ENCODE assay signal across 17 cellular contexts in genomic region chr5:16981700-16982099, GRCh38. TPM values are rescaled to one million over a fixed set of nuclear protein-coding genes. Genes with fewer than 3 reads are reported as not detected.
DNase-seq lines count a peak whose midpoint lies in the region; ATAC-seq and TF ChIP-seq lines count a peak whose summit lies in the region.
"Had no signal": no experiment of that assay in that cellular context is flagged by ENCODE, and none has a peak within 500 bp of the region (broad histone marks: within the 10 kb centered on the region; RNA-seq: fewer than 3 reads in every experiment).

No MANE protein-coding gene starts in this region.

- H3K27ac Mint-ChIP-seq in WTC11, result peak overlapping the region; percentile 78; the same call in 1 of the 2 replicates
- H3K27ac Mint-ChIP-seq: B cell; CD4-positive, CD25-positive, alpha-beta regulatory T cell; CD8-positive, alpha-beta T cell had no signal

- no peaks in the 10 kb centered on the region for H3K9me3 ChIP-seq in testis
- H3K9me3 ChIP-seq: BLaER1, HAP-1 had no signal

- peak; percentile 51 for DNase-seq in M059J (ENCODE audit: low read depth)
- no peak for DNase-seq in WTC11 (ENCODE audit: low spot score)
- DNase-seq in mesenteric fat pad (ENCODE audit: low spot score), result peak; percentile 30
- peak; percentile 20 for DNase-seq in testis
- DNase-seq in DMS79 (lab: John Stamatoyannopoulos, UW), result no peak
- DNase-seq in H7, result no peak
- DNase-seq: CD4-positive, CD25-positive, alpha-beta regulatory T cell; CD8-positive, alpha-beta T cell; DMS 273 treated with DMSO at 0.1 percent for 48 hours; DMS79 treated with DMSO at 0.1 percent for 48 hours; GF-D8 had no signal

- WGBS in testis, 2 donors, result 77 to 80% methylated on average over 8 of the region's 8 CpGs

- ATAC-seq in WTC11 (no peak), GM19328 (IDR thresholded peaks at IDR 0.05; ENCODE audit: unreplicated experiment) (no peak), HG02642 (IDR thresholded peaks at IDR 0.05; ENCODE audit: poor library complexity, unreplicated experiment) (no peak)
- ATAC-seq: CD8-positive, alpha-beta T cell had no signal

- H3K4me3 ChIP-seq in testis (no peak overlapping the region), H7 (ENCODE audit: insufficient read depth, low read depth, low read length) (no peak overlapping the region)
- H3K4me3 ChIP-seq: BLaER1, HAP-1 had no signal

- H3K36me3 ChIP-seq in testis (ENCODE audit: low read depth, missing control alignments), result no peaks in the 10 kb centered on the region
- H3K36me3 ChIP-seq in H7 (replicated peaks; ENCODE audit: control insufficient read depth, insufficient read depth, low read length), result no peaks in the 10 kb centered on the region
- H3K36me3 ChIP-seq: BLaER1, HAP-1 had no signal

- no peaks in the 10 kb centered on the region for H3K27me3 ChIP-seq in testis
- H3K27me3 ChIP-seq in H7 (ENCODE audit: control insufficient read depth, insufficient read depth, low read length), result no peaks in the 10 kb centered on the region
- H3K27me3 ChIP-seq: BLaER1 had no signal

- intact Hi-C loops in testis (cut with DNase I; ENCODE audit: low total_unique reads), result no loop called here

- H3K36me3 Mint-ChIP-seq in WTC11, result peaks cover 4% of the 10 kb centered on the region; the same call in 1 of the 2 replicates
- H3K36me3 Mint-ChIP-seq: CD4-positive, CD25-positive, alpha-beta regulatory T cell; CD8-positive, alpha-beta T cell had no signal

- H3K27me3 Mint-ChIP-seq in WTC11 (ENCODE audit: low read depth), result no peaks in the 10 kb centered on the region
- H3K27me3 Mint-ChIP-seq: B cell; CD4-positive, CD25-positive, alpha-beta regulatory T cell had no signal

- H3K4me1 ChIP-seq in testis, result peaks cover 12% of the 10 kb centered on the region
- H3K4me1 ChIP-seq: HAP-1 had no signal

- CTCF ChIA-PET in WTC11 (lab: Charles Lee), result interaction anchor here (0.6 kb wide), 1 partner anchor 431 kb away, joined by 4 read pairs; no protein-coding TSS in a partner anchor

- TF ChIP-seq CTCF in WTC11 (IDR thresholded peaks at IDR 0.05) (no peak), testis (IDR thresholded peaks at IDR 0.05) (no peak)

- no peak overlapping the region for H3K4me3 Mint-ChIP-seq in WTC11
- H3K4me3 Mint-ChIP-seq: B cell; CD4-positive, CD25-positive, alpha-beta regulatory T cell; CD8-positive, alpha-beta T cell had no signal

- H3K27ac ChIP-seq in testis, result peak overlapping the region; percentile 7 to 48
- H3K27ac ChIP-seq: BLaER1, C4-2B had no signal

- TF ChIP-seq POLR2A in testis (IDR thresholded peaks at IDR 0.05), result no peak

- POLR2A ChIA-PET in WTC11 (lab: Charles Lee), result no interaction called here

- no peaks in the 10 kb centered on the region for H3K4me1 Mint-ChIP-seq in WTC11
- H3K4me1 Mint-ChIP-seq: B cell; CD4-positive, CD25-positive, alpha-beta regulatory T cell had no signal

- H3K9me3 Mint-ChIP-seq in WTC11, result peaks cover 14% of the 10 kb centered on the region
- H3K9me3 Mint-ChIP-seq: CD4-positive, CD25-positive, alpha-beta regulatory T cell; CD8-positive, alpha-beta T cell had no signal

TF ChIP-seq in WTC11, 78 proteins besides CTCF, POLR2A, EP300 and RAD21:
- TF ChIP-seq ERG (CRISPR knock-in tag; IDR thresholded peaks at IDR 0.05) (no peak), ZSCAN18 (CRISPR knock-in tag; IDR thresholded peaks at IDR 0.05) (no peak), EMX1 (CRISPR knock-in tag; IDR thresholded peaks at IDR 0.05) (no peak), RELA (CRISPR knock-in tag; IDR thresholded peaks at IDR 0.05; ENCODE audit: borderline replicate concordance) (no peak), RORB (CRISPR knock-in tag; IDR thresholded peaks at IDR 0.05) (no peak), E2F4 (CRISPR knock-in tag; IDR thresholded peaks at IDR 0.05; ENCODE audit: borderline replicate concordance, low read depth) (no peak), NR2C2 (CRISPR knock-in tag; IDR thresholded peaks at IDR 0.05) (no peak), NFE2L1 (CRISPR knock-in tag; IDR thresholded peaks at IDR 0.05) (no peak), ATF2 (CRISPR knock-in tag; IDR thresholded peaks at IDR 0.05; ENCODE audit: borderline replicate concordance, low read depth) (no peak), GTF2I (CRISPR knock-in tag; conservative IDR thresholded peaks at IDR 0.05) (no peak), E2F5 (CRISPR knock-in tag; IDR thresholded peaks at IDR 0.05) (no peak), NR3C1 (CRISPR knock-in tag; conservative IDR thresholded peaks at IDR 0.05; ENCODE audit: low read depth) (no peak)

RNA-seq across cellular contexts. Expression of gene MYO10, which starts 45.6 kb away (rescaled TPM):
- 13.6 and 30.2 TPM in 2 replicates for total RNA-seq in M059J (2014; rRNA removed; shearing (Covaris generic))
- total RNA-seq in WTC11 (2021), result 89.8 to 90.8 TPM (median 90.7 TPM) in 3 replicates
- 21.2 TPM for total RNA-seq in mesenteric fat pad
- 100 to 1,000 TPM in 1 of 2 donors, 10 to 100 TPM in 1; 99.8 to 102 TPM for total RNA-seq in testis
- 37.8 TPM for polyA plus RNA-seq in testis (ENCODE audit: insufficient read depth, low read depth, low replicate concordance)
- 36.3 and 56.6 TPM in 2 replicates for total RNA-seq in H7 (2014; rRNA removed; shearing (Covaris generic))
- total RNA-seq: B cell; CD8-positive, alpha-beta T cell had no signal

Comparison
In these comparisons a context has a peak if more than half of its experiments do, and no peak if none do; other contexts are left out.
1. DNase-seq: peak in M059J (single experiment), mesenteric fat pad (single experiment) and testis (single experiment); none in WTC11 (single experiment), DMS79 (single experiment) and H7 (single experiment).